ENCODE assay signal across 3 cellular contexts in the genomic region with DNA sequence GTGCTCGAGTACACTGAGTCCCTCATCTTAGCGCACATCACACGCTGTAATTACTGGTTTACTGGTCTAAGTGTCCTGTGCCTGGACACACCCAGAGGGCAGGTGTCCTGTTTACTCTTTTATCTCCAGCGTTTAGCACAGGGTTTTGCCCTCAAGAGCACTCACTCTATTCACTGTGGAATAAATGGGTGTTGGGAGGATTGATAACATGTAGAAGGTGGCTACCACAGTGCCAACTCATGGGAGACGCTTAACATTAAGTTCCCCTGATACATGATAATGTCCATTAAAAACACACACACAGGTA.
TF ChIP-seq lines count a peak whose summit lies in the region.

No MANE protein-coding gene starts in this region.

TF ChIP-seq in liver, 16 proteins besides CTCF, POLR2A, EP300 and RAD21 (continued from another document):
- no peak for TF ChIP-seq REST (IDR thresholded peaks at IDR 0.05)
- TF ChIP-seq NR2F2 (IDR thresholded peaks at IDR 0.05) = no peak
- no peak for TF ChIP-seq HNF4G (IDR thresholded peaks at IDR 0.05)
- TF ChIP-seq EGR1 (IDR thresholded peaks at IDR 0.05; ENCODE audit: low read depth in 2 of 2) = no peak
- TF ChIP-seq ATF3 (IDR thresholded peaks at IDR 0.05) = no peak
- peak; percentile 21 for TF ChIP-seq MAX (IDR thresholded peaks at IDR 0.05)
- no peak for TF ChIP-seq JUND (IDR thresholded peaks at IDR 0.05)
- TF ChIP-seq YY1 (IDR thresholded peaks at IDR 0.05) = peak; percentile 6
- TF ChIP-seq FOXA1 (IDR thresholded peaks at IDR 0.05) = no peak
- TF ChIP-seq TAF1 (conservative IDR thresholded peaks at IDR 0.05) = no peak
- peak; percentile 52 for TF ChIP-seq SP1 (IDR thresholded peaks at IDR 0.05)
- TF ChIP-seq RXRA (IDR thresholded peaks at IDR 0.05) = peak; percentile 72 to 90
- peak in 1 of 2 donors; percentile 41 for TF ChIP-seq HNF4A (conservative IDR thresholded peaks at IDR 0.05)
- TF ChIP-seq ZBTB33 (IDR thresholded peaks at IDR 0.05) = no peak

TF ChIP-seq in HepG2, 621 proteins besides CTCF, POLR2A, EP300 and RAD21 (continued from another document and continues in another):
- TF ChIP-seq, protein P1, sequence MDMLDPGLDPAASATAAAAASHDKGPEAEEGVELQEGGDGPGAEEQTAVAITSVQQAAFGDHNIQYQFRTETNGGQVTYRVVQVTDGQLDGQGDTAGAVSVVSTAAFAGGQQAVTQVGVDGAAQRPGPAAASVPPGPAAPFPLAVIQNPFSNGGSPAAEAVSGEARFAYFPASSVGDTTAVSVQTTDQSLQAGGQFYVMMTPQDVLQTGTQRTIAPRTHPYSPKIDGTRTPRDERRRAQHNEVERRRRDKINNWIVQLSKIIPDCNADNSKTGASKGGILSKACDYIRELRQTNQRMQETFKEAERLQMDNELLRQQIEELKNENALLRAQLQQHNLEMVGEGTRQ (IDR thresholded peaks at IDR 0.05; ENCODE audit: low read depth, low read length) = no peak
- TF ChIP-seq, protein P1 (CRISPR knock-in tag; IDR thresholded peaks at IDR 0.05; ENCODE audit: borderline replicate concordance) = no peak
- TF ChIP-seq MTA3 (CRISPR knock-in tag; IDR thresholded peaks at IDR 0.05) (no peak), THRA (CRISPR knock-in tag; IDR thresholded peaks at IDR 0.05; ENCODE audit: borderline replicate concordance) (no peak), MEIS1 (CRISPR knock-in tag; IDR thresholded peaks at IDR 0.05; ENCODE audit: borderline replicate concordance) (no peak), ZC3H13 (CRISPR knock-in tag; IDR thresholded peaks at IDR 0.05) (no peak), GMEB2 (CRISPR knock-in tag; IDR thresholded peaks at IDR 0.05; ENCODE audit: low read depth) (no peak), IRF9 (CRISPR knock-in tag; IDR thresholded peaks at IDR 0.05; ENCODE audit: borderline replicate concordance) (no peak), ZBTB3 (CRISPR knock-in tag; IDR thresholded peaks at IDR 0.05; ENCODE audit: borderline replicate concordance, low read depth) (no peak), SOX6 (IDR thresholded peaks at IDR 0.05) (no peak), SOX6 (CRISPR knock-in tag; IDR thresholded peaks at IDR 0.05) (no peak), HNRNPK (IDR thresholded peaks at IDR 0.05; ENCODE audit: low read depth, low read length, poor library complexity, severe bottlenecking) (no peak)
- TF ChIP-seq, protein P2, sequence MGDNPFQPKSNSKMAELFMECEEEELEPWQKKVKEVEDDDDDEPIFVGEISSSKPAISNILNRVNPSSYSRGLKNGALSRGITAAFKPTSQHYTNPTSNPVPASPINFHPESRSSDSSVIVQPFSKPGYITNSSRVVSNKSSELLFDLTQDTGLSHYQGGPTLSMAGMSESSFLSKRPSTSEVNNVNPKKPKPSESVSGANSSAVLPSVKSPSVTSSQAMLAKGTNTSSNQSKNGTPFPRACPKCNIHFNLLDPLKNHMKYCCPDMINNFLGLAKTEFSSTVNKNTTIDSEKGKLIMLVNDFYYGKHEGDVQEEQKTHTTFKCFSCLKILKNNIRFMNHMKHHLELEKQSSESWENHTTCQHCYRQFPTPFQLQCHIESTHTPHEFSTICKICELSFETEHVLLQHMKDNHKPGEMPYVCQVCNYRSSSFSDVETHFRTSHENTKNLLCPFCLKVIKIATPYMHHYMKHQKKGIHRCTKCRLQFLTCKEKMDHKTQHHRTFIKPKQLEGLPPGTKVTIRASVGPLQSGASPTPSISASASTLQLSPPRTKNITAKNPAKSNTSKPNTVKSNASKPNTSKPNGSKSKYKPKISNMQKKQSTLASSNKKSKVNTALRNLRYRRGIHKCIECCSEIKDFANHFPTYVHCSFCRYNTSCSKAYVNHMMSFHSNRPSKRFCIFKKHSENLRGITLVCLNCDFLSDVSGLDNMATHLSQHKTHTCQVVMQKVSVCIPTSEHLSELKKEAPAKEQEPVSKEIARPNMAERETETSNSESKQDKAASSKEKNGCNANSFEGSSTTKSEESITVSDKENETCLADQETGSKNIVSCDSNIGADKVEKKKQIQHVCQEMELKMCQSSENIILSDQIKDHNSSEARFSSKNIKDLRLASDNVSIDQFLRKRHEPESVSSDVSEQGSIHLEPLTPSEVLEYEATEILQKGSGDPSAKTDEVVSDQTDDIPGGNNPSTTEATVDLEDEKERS (CRISPR knock-in tag; IDR thresholded peaks at IDR 0.05) = no peak

TF ChIP-seq in WTC11, 78 proteins besides CTCF, POLR2A, EP300 and RAD21 (continued from another document):
- TF ChIP-seq, protein P3, sequence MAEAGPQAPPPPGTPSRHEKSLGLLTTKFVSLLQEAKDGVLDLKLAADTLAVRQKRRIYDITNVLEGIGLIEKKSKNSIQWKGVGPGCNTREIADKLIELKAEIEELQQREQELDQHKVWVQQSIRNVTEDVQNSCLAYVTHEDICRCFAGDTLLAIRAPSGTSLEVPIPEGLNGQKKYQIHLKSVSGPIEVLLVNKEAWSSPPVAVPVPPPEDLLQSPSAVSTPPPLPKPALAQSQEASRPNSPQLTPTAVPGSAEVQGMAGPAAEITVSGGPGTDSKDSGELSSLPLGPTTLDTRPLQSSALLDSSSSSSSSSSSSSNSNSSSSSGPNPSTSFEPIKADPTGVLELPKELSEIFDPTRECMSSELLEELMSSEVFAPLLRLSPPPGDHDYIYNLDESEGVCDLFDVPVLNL (CRISPR knock-in tag; IDR thresholded peaks at IDR 0.05; ENCODE audit: borderline replicate concordance, low read depth) = no peak
- TF ChIP-seq ZNF423 (CRISPR knock-in tag; IDR thresholded peaks at IDR 0.05) (no peak), ZNF317 (CRISPR knock-in tag; IDR thresholded peaks at IDR 0.05; ENCODE audit: borderline replicate concordance, low read depth) (no peak), RORB (CRISPR knock-in tag; IDR thresholded peaks at IDR 0.05) (no peak), NFYB (CRISPR knock-in tag; conservative IDR thresholded peaks at IDR 0.05; ENCODE audit: low read depth) (no peak), ERG (CRISPR knock-in tag; IDR thresholded peaks at IDR 0.05) (no peak), NFATC4 (CRISPR knock-in tag; IDR thresholded peaks at IDR 0.05) (no peak), MXD4 (CRISPR knock-in tag; IDR thresholded peaks at IDR 0.05; ENCODE audit: borderline replicate concordance) (no peak), TEAD1 (CRISPR knock-in tag; IDR thresholded peaks at IDR 0.05) (no peak), IRF1 (CRISPR knock-in tag; IDR thresholded peaks at IDR 0.05) (no peak), ATF2 (CRISPR knock-in tag; IDR thresholded peaks at IDR 0.05; ENCODE audit: borderline replicate concordance, low read depth) (no peak)
- TF ChIP-seq, protein P4, sequence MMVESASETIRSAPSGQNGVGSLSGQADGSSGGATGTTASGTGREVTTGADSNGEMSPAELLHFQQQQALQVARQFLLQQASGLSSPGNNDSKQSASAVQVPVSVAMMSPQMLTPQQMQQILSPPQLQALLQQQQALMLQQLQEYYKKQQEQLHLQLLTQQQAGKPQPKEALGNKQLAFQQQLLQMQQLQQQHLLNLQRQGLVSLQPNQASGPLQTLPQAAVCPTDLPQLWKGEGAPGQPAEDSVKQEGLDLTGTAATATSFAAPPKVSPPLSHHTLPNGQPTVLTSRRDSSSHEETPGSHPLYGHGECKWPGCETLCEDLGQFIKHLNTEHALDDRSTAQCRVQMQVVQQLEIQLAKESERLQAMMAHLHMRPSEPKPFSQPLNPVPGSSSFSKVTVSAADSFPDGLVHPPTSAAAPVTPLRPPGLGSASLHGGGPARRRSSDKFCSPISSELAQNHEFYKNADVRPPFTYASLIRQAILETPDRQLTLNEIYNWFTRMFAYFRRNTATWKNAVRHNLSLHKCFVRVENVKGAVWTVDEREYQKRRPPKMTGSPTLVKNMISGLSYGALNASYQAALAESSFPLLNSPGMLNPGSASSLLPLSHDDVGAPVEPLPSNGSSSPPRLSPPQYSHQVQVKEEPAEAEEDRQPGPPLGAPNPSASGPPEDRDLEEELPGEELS (CRISPR knock-in tag; IDR thresholded peaks at IDR 0.05) = no peak
- TF ChIP-seq, protein P5, sequence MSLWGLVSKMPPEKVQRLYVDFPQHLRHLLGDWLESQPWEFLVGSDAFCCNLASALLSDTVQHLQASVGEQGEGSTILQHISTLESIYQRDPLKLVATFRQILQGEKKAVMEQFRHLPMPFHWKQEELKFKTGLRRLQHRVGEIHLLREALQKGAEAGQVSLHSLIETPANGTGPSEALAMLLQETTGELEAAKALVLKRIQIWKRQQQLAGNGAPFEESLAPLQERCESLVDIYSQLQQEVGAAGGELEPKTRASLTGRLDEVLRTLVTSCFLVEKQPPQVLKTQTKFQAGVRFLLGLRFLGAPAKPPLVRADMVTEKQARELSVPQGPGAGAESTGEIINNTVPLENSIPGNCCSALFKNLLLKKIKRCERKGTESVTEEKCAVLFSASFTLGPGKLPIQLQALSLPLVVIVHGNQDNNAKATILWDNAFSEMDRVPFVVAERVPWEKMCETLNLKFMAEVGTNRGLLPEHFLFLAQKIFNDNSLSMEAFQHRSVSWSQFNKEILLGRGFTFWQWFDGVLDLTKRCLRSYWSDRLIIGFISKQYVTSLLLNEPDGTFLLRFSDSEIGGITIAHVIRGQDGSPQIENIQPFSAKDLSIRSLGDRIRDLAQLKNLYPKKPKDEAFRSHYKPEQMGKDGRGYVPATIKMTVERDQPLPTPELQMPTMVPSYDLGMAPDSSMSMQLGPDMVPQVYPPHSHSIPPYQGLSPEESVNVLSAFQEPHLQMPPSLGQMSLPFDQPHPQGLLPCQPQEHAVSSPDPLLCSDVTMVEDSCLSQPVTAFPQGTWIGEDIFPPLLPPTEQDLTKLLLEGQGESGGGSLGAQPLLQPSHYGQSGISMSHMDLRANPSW (CRISPR knock-in tag; conservative IDR thresholded peaks at IDR 0.05; ENCODE audit: low read depth) = no peak
- TF ChIP-seq, protein P6, sequence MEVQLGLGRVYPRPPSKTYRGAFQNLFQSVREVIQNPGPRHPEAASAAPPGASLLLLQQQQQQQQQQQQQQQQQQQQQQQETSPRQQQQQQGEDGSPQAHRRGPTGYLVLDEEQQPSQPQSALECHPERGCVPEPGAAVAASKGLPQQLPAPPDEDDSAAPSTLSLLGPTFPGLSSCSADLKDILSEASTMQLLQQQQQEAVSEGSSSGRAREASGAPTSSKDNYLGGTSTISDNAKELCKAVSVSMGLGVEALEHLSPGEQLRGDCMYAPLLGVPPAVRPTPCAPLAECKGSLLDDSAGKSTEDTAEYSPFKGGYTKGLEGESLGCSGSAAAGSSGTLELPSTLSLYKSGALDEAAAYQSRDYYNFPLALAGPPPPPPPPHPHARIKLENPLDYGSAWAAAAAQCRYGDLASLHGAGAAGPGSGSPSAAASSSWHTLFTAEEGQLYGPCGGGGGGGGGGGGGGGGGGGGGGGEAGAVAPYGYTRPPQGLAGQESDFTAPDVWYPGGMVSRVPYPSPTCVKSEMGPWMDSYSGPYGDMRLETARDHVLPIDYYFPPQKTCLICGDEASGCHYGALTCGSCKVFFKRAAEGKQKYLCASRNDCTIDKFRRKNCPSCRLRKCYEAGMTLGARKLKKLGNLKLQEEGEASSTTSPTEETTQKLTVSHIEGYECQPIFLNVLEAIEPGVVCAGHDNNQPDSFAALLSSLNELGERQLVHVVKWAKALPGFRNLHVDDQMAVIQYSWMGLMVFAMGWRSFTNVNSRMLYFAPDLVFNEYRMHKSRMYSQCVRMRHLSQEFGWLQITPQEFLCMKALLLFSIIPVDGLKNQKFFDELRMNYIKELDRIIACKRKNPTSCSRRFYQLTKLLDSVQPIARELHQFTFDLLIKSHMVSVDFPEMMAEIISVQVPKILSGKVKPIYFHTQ (CRISPR knock-in tag; IDR thresholded peaks at IDR 0.05) = no peak
TF ChIP-seq in WTC11: peak in this region for 0.
